ENCODE assay signal across 1 cellular context in the genomic region with DNA sequence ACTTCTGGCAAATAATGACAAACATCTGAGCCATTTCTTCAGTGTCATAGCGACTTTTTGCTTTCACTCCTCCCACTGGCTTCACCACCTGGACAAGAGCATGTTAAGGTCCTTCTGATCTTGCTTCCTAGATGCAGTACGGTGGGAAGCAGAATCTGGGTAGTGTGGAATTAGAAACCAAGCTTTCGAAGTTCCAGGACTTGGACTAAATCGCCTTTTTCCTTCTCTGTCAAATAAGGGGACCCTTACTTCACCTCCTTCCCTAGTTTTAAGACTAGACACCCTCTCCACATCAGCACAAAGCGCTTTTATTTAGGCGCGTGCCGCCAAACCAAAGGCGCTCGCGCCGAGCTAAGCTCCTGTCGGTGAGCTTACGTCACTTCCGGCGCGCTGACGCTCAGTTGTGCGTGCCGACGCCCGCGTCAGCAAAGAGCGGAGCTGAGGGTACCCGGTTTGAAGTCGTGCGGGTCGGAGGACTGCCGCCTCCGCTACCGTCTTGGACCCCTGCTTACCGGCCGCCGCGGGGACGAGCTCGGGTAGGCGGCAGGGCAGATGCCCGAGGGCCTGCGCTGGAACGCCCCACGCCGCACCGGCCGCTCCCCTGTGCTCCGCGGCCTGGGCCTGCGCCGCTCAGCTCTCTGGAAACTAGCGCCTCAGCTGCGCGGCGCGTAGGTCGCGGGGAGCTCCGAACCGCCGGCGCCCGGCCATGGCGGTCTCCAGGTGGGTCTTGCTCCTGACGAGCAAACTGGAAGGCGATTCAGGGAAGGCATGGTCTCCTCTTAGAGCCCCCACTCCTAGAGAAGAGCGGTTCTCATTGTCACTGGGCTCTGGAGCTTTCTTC.
A peak's percentile ranks its signal among the peaks of the same experiment; 100 is the strongest.
TF ChIP-seq lines count a peak whose summit lies in the region.

A gene (plus strand): TSS at position 400 of the 841 bp plus-strand sequence. CDS start 307 bp downstream, at position 707.

TF ChIP-seq in K562, 482 proteins besides CTCF, POLR2A, EP300 and RAD21 (continued from another document and continues in another):
- peak; percentile 85 for TF ChIP-seq JUND (IDR thresholded peaks at IDR 0.05; ENCODE audit: borderline replicate concordance, low read depth, low read length)
- TF ChIP-seq JUND (tag; IDR thresholded peaks at IDR 0.05; ENCODE audit: borderline replicate concordance, low read depth, low read length), result peak; percentile 74; the same call in 2 of the 3 replicates
- TF ChIP-seq ATF7 (IDR thresholded peaks at IDR 0.05), result peak; percentile 94
- peak; percentile 57; the same call in 1 of the 2 replicates for TF ChIP-seq ZBTB17 (CRISPR knock-in tag; IDR thresholded peaks at IDR 0.05)
- TF ChIP-seq, protein P1, sequence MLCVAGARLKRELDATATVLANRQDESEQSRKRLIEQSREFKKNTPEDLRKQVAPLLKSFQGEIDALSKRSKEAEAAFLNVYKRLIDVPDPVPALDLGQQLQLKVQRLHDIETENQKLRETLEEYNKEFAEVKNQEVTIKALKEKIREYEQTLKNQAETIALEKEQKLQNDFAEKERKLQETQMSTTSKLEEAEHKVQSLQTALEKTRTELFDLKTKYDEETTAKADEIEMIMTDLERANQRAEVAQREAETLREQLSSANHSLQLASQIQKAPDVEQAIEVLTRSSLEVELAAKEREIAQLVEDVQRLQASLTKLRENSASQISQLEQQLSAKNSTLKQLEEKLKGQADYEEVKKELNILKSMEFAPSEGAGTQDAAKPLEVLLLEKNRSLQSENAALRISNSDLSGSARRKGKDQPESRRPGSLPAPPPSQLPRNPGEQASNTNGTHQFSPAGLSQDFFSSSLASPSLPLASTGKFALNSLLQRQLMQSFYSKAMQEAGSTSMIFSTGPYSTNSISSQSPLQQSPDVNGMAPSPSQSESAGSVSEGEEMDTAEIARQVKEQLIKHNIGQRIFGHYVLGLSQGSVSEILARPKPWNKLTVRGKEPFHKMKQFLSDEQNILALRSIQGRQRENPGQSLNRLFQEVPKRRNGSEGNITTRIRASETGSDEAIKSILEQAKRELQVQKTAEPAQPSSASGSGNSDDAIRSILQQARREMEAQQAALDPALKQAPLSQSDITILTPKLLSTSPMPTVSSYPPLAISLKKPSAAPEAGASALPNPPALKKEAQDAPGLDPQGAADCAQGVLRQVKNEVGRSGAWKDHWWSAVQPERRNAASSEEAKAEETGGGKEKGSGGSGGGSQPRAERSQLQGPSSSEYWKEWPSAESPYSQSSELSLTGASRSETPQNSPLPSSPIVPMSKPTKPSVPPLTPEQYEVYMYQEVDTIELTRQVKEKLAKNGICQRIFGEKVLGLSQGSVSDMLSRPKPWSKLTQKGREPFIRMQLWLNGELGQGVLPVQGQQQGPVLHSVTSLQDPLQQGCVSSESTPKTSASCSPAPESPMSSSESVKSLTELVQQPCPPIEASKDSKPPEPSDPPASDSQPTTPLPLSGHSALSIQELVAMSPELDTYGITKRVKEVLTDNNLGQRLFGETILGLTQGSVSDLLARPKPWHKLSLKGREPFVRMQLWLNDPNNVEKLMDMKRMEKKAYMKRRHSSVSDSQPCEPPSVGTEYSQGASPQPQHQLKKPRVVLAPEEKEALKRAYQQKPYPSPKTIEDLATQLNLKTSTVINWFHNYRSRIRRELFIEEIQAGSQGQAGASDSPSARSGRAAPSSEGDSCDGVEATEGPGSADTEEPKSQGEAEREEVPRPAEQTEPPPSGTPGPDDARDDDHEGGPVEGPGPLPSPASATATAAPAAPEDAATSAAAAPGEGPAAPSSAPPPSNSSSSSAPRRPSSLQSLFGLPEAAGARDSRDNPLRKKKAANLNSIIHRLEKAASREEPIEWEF (CRISPR knock-in tag; IDR thresholded peaks at IDR 0.05), result no peak
- peak; percentile 71 for TF ChIP-seq TAF9B (IDR thresholded peaks at IDR 0.05; ENCODE audit: partially characterized antibody)
- TF ChIP-seq STAT5B (CRISPR knock-in tag; IDR thresholded peaks at IDR 0.05), result no peak
- no peak for TF ChIP-seq PYGO2 (tag; IDR thresholded peaks at IDR 0.05)
- TF ChIP-seq, protein P2, sequence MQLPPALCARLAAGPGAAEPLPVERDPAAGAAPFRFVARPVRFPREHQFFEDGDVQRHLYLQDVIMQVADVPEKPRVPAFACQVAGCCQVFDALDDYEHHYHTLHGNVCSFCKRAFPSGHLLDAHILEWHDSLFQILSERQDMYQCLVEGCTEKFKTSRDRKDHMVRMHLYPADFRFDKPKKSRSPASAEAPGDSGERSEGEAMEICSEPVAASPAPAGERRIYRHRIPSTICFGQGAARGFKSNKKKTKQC (CRISPR knock-in tag; IDR thresholded peaks at IDR 0.05), result peak; percentile 88
- TF ChIP-seq ZNF143 (CRISPR knock-in tag; IDR thresholded peaks at IDR 0.05), result 0 out of 2 replicates have a peak, but pooled peaks have one; percentile 27
- TF ChIP-seq NR2C2 (CRISPR knock-in tag; IDR thresholded peaks at IDR 0.05), result no peak
- TF ChIP-seq NR2C2 (tag; IDR thresholded peaks at IDR 0.05), result peak; percentile 46
- no peak for TF ChIP-seq ZNF778 (CRISPR knock-in tag; IDR thresholded peaks at IDR 0.05)
- TF ChIP-seq, protein P3, sequence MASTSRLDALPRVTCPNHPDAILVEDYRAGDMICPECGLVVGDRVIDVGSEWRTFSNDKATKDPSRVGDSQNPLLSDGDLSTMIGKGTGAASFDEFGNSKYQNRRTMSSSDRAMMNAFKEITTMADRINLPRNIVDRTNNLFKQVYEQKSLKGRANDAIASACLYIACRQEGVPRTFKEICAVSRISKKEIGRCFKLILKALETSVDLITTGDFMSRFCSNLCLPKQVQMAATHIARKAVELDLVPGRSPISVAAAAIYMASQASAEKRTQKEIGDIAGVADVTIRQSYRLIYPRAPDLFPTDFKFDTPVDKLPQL (IDR thresholded peaks at IDR 0.05; ENCODE audit: extremely low read depth, insufficient read length), result no peak
- no peak for TF ChIP-seq TCF3 (CRISPR knock-in tag; IDR thresholded peaks at IDR 0.05)
- peak; percentile 46 for TF ChIP-seq MTA3 (IDR thresholded peaks at IDR 0.05; ENCODE audit: borderline replicate concordance)
- TF ChIP-seq CCNT2 (IDR thresholded peaks at IDR 0.05; ENCODE audit: borderline replicate concordance, extremely low read depth, insufficient read length, low read depth, low read length), result peak; percentile 15
- TF ChIP-seq, protein P4, sequence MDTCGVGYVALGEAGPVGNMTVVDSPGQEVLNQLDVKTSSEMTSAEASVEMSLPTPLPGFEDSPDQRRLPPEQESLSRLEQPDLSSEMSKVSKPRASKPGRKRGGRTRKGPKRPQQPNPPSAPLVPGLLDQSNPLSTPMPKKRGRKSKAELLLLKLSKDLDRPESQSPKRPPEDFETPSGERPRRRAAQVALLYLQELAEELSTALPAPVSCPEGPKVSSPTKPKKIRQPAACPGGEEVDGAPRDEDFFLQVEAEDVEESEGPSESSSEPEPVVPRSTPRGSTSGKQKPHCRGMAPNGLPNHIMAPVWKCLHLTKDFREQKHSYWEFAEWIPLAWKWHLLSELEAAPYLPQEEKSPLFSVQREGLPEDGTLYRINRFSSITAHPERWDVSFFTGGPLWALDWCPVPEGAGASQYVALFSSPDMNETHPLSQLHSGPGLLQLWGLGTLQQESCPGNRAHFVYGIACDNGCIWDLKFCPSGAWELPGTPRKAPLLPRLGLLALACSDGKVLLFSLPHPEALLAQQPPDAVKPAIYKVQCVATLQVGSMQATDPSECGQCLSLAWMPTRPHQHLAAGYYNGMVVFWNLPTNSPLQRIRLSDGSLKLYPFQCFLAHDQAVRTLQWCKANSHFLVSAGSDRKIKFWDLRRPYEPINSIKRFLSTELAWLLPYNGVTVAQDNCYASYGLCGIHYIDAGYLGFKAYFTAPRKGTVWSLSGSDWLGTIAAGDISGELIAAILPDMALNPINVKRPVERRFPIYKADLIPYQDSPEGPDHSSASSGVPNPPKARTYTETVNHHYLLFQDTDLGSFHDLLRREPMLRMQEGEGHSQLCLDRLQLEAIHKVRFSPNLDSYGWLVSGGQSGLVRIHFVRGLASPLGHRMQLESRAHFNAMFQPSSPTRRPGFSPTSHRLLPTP (IDR thresholded peaks at IDR 0.05; ENCODE audit: borderline replicate concordance, extremely low read depth, insufficient read length), result no peak
- no peak; the same call in 1 of the 2 replicates for TF ChIP-seq ZKSCAN1 (IDR thresholded peaks at IDR 0.05; ENCODE audit: low read depth, low read length)
- no peak for TF ChIP-seq KLF6 (CRISPR knock-in tag; IDR thresholded peaks at IDR 0.05; ENCODE audit: borderline replicate concordance)
- TF ChIP-seq, protein P5, sequence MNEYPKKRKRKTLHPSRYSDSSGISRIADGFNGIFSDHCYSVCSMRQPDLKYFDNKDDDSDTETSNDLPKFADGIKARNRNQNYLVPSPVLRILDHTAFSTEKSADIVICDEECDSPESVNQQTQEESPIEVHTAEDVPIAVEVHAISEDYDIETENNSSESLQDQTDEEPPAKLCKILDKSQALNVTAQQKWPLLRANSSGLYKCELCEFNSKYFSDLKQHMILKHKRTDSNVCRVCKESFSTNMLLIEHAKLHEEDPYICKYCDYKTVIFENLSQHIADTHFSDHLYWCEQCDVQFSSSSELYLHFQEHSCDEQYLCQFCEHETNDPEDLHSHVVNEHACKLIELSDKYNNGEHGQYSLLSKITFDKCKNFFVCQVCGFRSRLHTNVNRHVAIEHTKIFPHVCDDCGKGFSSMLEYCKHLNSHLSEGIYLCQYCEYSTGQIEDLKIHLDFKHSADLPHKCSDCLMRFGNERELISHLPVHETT (CRISPR knock-in tag; conservative IDR thresholded peaks at IDR 0.05 in 1 of 2, IDR thresholded peaks at IDR 0.05 in 1 of 2), result no peak
- TF ChIP-seq SREBF1 (IDR thresholded peaks at IDR 0.05; ENCODE audit: borderline replicate concordance, low read depth, low read length), result no peak
- TF ChIP-seq, protein P6, sequence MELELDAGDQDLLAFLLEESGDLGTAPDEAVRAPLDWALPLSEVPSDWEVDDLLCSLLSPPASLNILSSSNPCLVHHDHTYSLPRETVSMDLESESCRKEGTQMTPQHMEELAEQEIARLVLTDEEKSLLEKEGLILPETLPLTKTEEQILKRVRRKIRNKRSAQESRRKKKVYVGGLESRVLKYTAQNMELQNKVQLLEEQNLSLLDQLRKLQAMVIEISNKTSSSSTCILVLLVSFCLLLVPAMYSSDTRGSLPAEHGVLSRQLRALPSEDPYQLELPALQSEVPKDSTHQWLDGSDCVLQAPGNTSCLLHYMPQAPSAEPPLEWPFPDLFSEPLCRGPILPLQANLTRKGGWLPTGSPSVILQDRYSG (tag; conservative IDR thresholded peaks at IDR 0.05; ENCODE audit: low read depth), result no peak
- TF ChIP-seq, protein P7, sequence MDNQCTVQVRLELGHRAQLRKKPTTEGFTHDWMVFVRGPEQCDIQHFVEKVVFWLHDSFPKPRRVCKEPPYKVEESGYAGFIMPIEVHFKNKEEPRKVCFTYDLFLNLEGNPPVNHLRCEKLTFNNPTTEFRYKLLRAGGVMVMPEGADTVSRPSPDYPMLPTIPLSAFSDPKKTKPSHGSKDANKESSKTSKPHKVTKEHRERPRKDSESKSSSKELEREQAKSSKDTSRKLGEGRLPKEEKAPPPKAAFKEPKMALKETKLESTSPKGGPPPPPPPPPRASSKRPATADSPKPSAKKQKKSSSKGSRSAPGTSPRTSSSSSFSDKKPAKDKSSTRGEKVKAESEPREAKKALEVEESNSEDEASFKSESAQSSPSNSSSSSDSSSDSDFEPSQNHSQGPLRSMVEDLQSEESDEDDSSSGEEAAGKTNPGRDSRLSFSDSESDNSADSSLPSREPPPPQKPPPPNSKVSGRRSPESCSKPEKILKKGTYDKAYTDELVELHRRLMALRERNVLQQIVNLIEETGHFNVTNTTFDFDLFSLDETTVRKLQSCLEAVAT (IDR thresholded peaks at IDR 0.05), result no peak
- TF ChIP-seq HMG20A (CRISPR knock-in tag; conservative IDR thresholded peaks at IDR 0.05), result no peak
- TF ChIP-seq KAT7 (CRISPR knock-in tag; IDR thresholded peaks at IDR 0.05; ENCODE audit: borderline replicate concordance), result peak; percentile 70; the same call in 1 of the 2 replicates
- TF ChIP-seq ZNF124 (CRISPR knock-in tag; IDR thresholded peaks at IDR 0.05), result no peak
- TF ChIP-seq, protein P8, sequence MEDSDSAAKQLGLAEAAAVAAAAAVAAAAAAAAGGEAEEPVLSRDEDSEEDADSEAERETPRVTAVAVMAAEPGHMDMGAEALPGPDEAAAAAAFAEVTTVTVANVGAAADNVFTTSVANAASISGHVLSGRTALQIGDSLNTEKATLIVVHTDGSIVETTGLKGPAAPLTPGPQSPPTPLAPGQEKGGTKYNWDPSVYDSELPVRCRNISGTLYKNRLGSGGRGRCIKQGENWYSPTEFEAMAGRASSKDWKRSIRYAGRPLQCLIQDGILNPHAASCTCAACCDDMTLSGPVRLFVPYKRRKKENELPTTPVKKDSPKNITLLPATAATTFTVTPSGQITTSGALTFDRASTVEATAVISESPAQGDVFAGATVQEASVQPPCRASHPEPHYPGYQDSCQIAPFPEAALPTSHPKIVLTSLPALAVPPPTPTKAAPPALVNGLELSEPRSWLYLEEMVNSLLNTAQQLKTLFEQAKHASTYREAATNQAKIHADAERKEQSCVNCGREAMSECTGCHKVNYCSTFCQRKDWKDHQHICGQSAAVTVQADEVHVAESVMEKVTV (CRISPR knock-in tag; IDR thresholded peaks at IDR 0.05), result no peak
- no peak for TF ChIP-seq ZNF175 (CRISPR knock-in tag; IDR thresholded peaks at IDR 0.05; ENCODE audit: low read depth)
- TF ChIP-seq, protein P9, sequence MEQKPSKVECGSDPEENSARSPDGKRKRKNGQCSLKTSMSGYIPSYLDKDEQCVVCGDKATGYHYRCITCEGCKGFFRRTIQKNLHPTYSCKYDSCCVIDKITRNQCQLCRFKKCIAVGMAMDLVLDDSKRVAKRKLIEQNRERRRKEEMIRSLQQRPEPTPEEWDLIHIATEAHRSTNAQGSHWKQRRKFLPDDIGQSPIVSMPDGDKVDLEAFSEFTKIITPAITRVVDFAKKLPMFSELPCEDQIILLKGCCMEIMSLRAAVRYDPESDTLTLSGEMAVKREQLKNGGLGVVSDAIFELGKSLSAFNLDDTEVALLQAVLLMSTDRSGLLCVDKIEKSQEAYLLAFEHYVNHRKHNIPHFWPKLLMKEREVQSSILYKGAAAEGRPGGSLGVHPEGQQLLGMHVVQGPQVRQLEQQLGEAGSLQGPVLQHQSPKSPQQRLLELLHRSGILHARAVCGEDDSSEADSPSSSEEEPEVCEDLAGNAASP (IDR thresholded peaks at IDR 0.05), result no peak
- no peak for TF ChIP-seq ZNF263 (CRISPR knock-in tag; IDR thresholded peaks at IDR 0.05; ENCODE audit: borderline replicate concordance)
- no peak for TF ChIP-seq RBM34 (IDR thresholded peaks at IDR 0.05; ENCODE audit: borderline replicate concordance, insufficient read depth, low read length)
- no peak for TF ChIP-seq ZNF121 (CRISPR knock-in tag; conservative IDR thresholded peaks at IDR 0.05)
- TF ChIP-seq, protein P10, sequence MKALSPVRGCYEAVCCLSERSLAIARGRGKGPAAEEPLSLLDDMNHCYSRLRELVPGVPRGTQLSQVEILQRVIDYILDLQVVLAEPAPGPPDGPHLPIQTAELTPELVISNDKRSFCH (CRISPR knock-in tag; IDR thresholded peaks at IDR 0.05), result no peak
- TF ChIP-seq, protein P10 (tag; IDR thresholded peaks at IDR 0.05), result 0 out of 2 replicates have a peak, but pooled peaks have one; percentile 24
- TF ChIP-seq CBFB (CRISPR knock-in tag; IDR thresholded peaks at IDR 0.05), result no peak
- TF ChIP-seq SRSF3 (IDR thresholded peaks at IDR 0.05; ENCODE audit: insufficient read depth, low read length), result no peak
- TF ChIP-seq ZNF583 (CRISPR knock-in tag; IDR thresholded peaks at IDR 0.05), result no peak
- peak; percentile 38 for TF ChIP-seq NFIC (IDR thresholded peaks at IDR 0.05)
